ENCODE assay signal across 1 cellular context in the genomic region with DNA sequence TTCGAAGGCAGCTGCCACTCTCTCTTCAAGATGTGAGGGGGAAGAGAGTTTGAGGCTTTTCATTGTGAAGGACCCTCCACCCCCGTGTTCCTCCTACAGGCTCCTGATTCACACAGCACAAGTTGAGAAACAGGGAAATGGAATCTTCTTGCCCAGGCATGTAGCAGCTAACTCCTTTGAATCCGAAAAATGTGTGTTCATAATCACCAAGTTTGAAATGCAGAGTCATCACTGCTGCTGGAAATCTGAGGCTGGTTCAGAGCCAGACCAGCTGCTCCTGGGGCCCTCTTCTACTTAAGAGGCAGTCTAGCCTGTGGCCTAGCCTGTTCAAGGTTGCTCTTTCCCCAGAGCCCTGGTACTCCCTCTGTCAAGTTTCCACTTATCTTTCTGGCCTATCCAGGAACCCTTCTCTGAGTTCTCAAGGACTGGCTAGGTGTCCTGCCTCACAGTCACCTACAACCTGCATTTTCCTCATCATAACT.
TF ChIP-seq lines count a peak whose summit lies in the region.

No MANE protein-coding gene starts in this region.

TF ChIP-seq in SK-N-SH treated with all-trans-retinoic acid at 6 μM for 48 hours, 23 proteins besides CTCF, POLR2A, EP300 and RAD21 (continued from another document):
- TF ChIP-seq, protein P1, sequence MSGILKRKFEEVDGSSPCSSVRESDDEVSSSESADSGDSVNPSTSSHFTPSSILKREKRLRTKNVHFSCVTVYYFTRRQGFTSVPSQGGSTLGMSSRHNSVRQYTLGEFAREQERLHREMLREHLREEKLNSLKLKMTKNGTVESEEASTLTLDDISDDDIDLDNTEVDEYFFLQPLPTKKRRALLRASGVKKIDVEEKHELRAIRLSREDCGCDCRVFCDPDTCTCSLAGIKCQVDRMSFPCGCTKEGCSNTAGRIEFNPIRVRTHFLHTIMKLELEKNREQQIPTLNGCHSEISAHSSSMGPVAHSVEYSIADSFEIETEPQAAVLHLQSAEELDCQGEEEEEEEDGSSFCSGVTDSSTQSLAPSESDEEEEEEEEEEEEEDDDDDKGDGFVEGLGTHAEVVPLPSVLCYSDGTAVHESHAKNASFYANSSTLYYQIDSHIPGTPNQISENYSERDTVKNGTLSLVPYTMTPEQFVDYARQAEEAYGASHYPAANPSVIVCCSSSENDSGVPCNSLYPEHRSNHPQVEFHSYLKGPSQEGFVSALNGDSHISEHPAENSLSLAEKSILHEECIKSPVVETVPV (CRISPR knock-in tag; IDR thresholded peaks at IDR 0.05), result no peak
